In genomic region chr6:8064638-8065518, GRCh38 we compare ENCODE assay signal across 8 cellular contexts. TPM values are rescaled to one million over a fixed set of nuclear protein-coding genes. Genes with fewer than 3 reads are reported as not detected.
DNase-seq lines count a peak whose midpoint lies in the region; ATAC-seq and TF ChIP-seq lines count a peak whose summit lies in the region.

No MANE protein-coding gene starts in this region.

- no peaks in the 10 kb centered on the region for H3K79me1 ChIP-seq in neuronal stem cell (ENCODE audit: low read depth, low read length)

- H3K23ac ChIP-seq in neuronal stem cell (ENCODE audit: low read depth, low read length, poor library complexity): no peak overlapping the region

- H3K27me3 ChIP-seq in Loucy (ENCODE audit: insufficient read depth, low read length, poor library complexity, severe bottlenecking): no peaks in the 10 kb centered on the region
- no peaks in the 10 kb centered on the region for H3K27me3 ChIP-seq in dorsolateral prefrontal cortex
- H3K27me3 ChIP-seq in neuronal stem cell (ENCODE audit: control insufficient read depth in 3 of 3, insufficient read depth in 3 of 3, low read depth in 1 of 3, low read length in 3 of 3): no peaks in the 10 kb centered on the region

- no peak overlapping the region for H3K18ac ChIP-seq in neuronal stem cell (ENCODE audit: low read length)

- intact Hi-C loops in dorsolateral prefrontal cortex (cut with DNase I) (loop anchor here (2.0 to 5.0 kb wide), 3 partner anchors 38 to 343 kb away; partner anchors contain the start of genes EEF1E1 (in 1 of the 2) and TXNDC5 (in 1 of the 2)), lower leg skin (cut with DNase I; ENCODE audit: low total_unique reads) (loop anchor here (5.0 kb wide), 1 partner anchor 338 kb away; the partner anchor contains the start of gene BMP6)

- H4K91ac ChIP-seq in neuronal stem cell (ENCODE audit: low read depth, low read length, poor library complexity): no peak overlapping the region

- H3K4me3 ChIP-seq in GM12875 (ENCODE audit: low read depth, low read length) (peak overlapping the region; percentile 8), Loucy (ENCODE audit: low read length, poor library complexity, severe bottlenecking) (peak overlapping the region; percentile 88), dorsolateral prefrontal cortex (peak overlapping the region; percentile 67 to 98 (median 87)), neuronal stem cell (ENCODE audit: low read length in 2 of 2) (peak overlapping the region in 1 of 2 donors; percentile 70), lower leg skin (ENCODE audit: low read depth, poor library complexity, severe bottlenecking) (no peak overlapping the region)

- no peak overlapping the region for H2BK12ac ChIP-seq in neuronal stem cell (ENCODE audit: low read length)

- H3K4ac ChIP-seq in neuronal stem cell (ENCODE audit: low read length): no peak overlapping the region

- no peak for TF ChIP-seq POLR2A in lower leg skin (IDR thresholded peaks at IDR 0.05)

- H3K27ac ChIP-seq in dorsolateral prefrontal cortex (peak overlapping the region; percentile 53 to 96 (median 90)), neuronal stem cell (replicated peaks; ENCODE audit: low read length) (no peak overlapping the region)

- no peak overlapping the region for H2BK15ac ChIP-seq in neuronal stem cell (ENCODE audit: low read length)

- H2AK5ac ChIP-seq in neuronal stem cell (ENCODE audit: low read depth, low read length): no peak overlapping the region

- H3K4me1 ChIP-seq in Loucy (ENCODE audit: insufficient read depth, low read length, poor library complexity, severe bottlenecking) (peaks cover 13% of the 10 kb centered on the region), neuronal stem cell (ENCODE audit: control insufficient read depth in 2 of 2, insufficient read depth in 1 of 2, low read depth in 1 of 2, low read length in 2 of 2) (peaks cover 0 to 2% of the 10 kb centered on the region in 2 donors)

- no peaks in the 10 kb centered on the region for H4K20me1 ChIP-seq in Loucy (ENCODE audit: insufficient read depth, low read length, poor library complexity, severe bottlenecking)

- H3K9me3 ChIP-seq in Loucy (ENCODE audit: insufficient read depth, low read depth, low read length) (no peaks in the 10 kb centered on the region), neuronal stem cell (replicated peaks in 1 of 2; ENCODE audit: control insufficient read depth in 2 of 2, insufficient read depth in 1 of 2, low read depth in 1 of 2, low read length in 2 of 2) (no peaks in the 10 kb centered on the region)

- ATAC-seq in GM21515 (IDR thresholded peaks at IDR 0.05; ENCODE audit: unreplicated experiment): no peak

- no peak overlapping the region for H4K8ac ChIP-seq in neuronal stem cell (ENCODE audit: low read depth, low read length)

- H3K14ac ChIP-seq in neuronal stem cell (ENCODE audit: low read length): no peak overlapping the region

- H3K4me2 ChIP-seq in Loucy (ENCODE audit: low read depth, low read length, poor library complexity, severe bottlenecking): peak overlapping the region; percentile 71
- peak overlapping the region; percentile 26 for H3K4me2 ChIP-seq in neuronal stem cell (ENCODE audit: insufficient read depth, low read length, poor library complexity, severe bottlenecking)

- H2AFZ ChIP-seq in Loucy (ENCODE audit: low read length) (peak overlapping the region; percentile 77; the same call in 1 of the 2 replicates), neuronal stem cell (ENCODE audit: low read length) (peak overlapping the region; percentile 93)

- TF ChIP-seq CTCF in GM12875 (IDR thresholded peaks at IDR 0.05; ENCODE audit: borderline replicate concordance, insufficient read depth, low read depth, low read length): no peak
- no peak for TF ChIP-seq CTCF in Loucy (conservative IDR thresholded peaks at IDR 0.05; ENCODE audit: low read length)
- no peak for TF ChIP-seq CTCF in dorsolateral prefrontal cortex (IDR thresholded peaks at IDR 0.05 in 54 of 56, conservative IDR thresholded peaks at IDR 0.05 in 2 of 56; ENCODE audit: low read depth in 1 of 56, partially characterized antibody in 56 of 56)
- TF ChIP-seq CTCF in lower leg skin (IDR thresholded peaks at IDR 0.05): no peak

- H3K79me2 ChIP-seq in Loucy (ENCODE audit: insufficient read depth, low read length): peaks cover 21% of the 10 kb centered on the region

- no CpG with 5 or more reads among the region's 7 CpGs for WGBS in neuronal stem cell (ENCODE audit: extremely low coverage in 2 of 2, insufficient read length in 2 of 2, insufficient replicate concordance in 1 of 2), 2 donors
- 86 to 88% methylated on average over 7 of the region's 7 CpGs for WGBS in lower leg skin, 2 donors

- H2BK5ac ChIP-seq in neuronal stem cell (ENCODE audit: low read length): no peak overlapping the region

- DNase-seq in dorsolateral prefrontal cortex (no peak), neuronal stem cell (ENCODE audit: low spot score) (no peak), lower leg skin (ENCODE audit: low spot score in 2 of 2) (no peak), kidney glomerular epithelial cell (lab: John Stamatoyannopoulos, UW) (no peak), NCI-H526 (lab: John Stamatoyannopoulos, UW) (no peak)

- no peak overlapping the region for H2BK120ac ChIP-seq in neuronal stem cell (ENCODE audit: low read depth, low read length)

- H3K36me3 ChIP-seq in Loucy (ENCODE audit: insufficient read depth, low read length): no peaks in the 10 kb centered on the region
- H3K36me3 ChIP-seq in neuronal stem cell (replicated peaks in 1 of 2; ENCODE audit: control insufficient read depth in 2 of 2, insufficient read depth in 2 of 2, low read length in 2 of 2): peaks cover 3 to 23% of the 10 kb centered on the region in 2 donors

- H3K9ac ChIP-seq in Loucy (ENCODE audit: low read depth, low read length, poor library complexity, severe bottlenecking): peak overlapping the region; percentile 54
- no peak overlapping the region for H3K9ac ChIP-seq in neuronal stem cell (ENCODE audit: low read depth, low read length, poor library complexity)

- H3F3A ChIP-seq in Loucy (ENCODE audit: low read depth): no peaks in the 10 kb centered on the region

- H3K9me2 ChIP-seq in Loucy (replicated peaks; ENCODE audit: low read depth, low read length): no peaks in the 10 kb centered on the region

RNA-seq across cellular contexts. Expression of gene BLOC1S5, which starts 0.7 kb away (rescaled TPM):
- 10 to 100 TPM in 40 of 120 experiments, 1 to 10 TPM in 80; 5.4 to 16.1 (median 9.1) TPM for total RNA-seq in dorsolateral prefrontal cortex
- 19.0 TPM for polyA plus RNA-seq in neuronal stem cell (2013, experiment 1 of 2)
- polyA plus RNA-seq in neuronal stem cell (2013, experiment 2 of 2): 17.6 TPM
- total RNA-seq in lower leg skin: 10 to 100 TPM in 3 of 4 donors, 1 to 10 TPM in 1; 7.5 to 11.6 (median 10.4) TPM

RNA-seq across cellular contexts. Expression of gene EEF1E1, which starts 37.5 kb away (rescaled TPM):
- total RNA-seq in dorsolateral prefrontal cortex (10 to 100 TPM; 10.6 to 36.7 (median 24.2) TPM), lower leg skin (10 to 100 TPM; 11.1 to 39.4 (median 17.9) TPM)
- polyA plus RNA-seq in neuronal stem cell (2013, experiment 1 of 2): 64.2 TPM
- polyA plus RNA-seq in neuronal stem cell (2013, experiment 2 of 2): 65.0 TPM
